ENCODE assay signal across 1 cellular context in genomic region chr2:88874063-88874657, GRCh38.
TF ChIP-seq lines count a peak whose summit lies in the region.

No MANE protein-coding gene starts in this region.

TF ChIP-seq in WTC11, 78 proteins besides CTCF, POLR2A, EP300 and RAD21 (continued from another document):
- no peak for TF ChIP-seq ERG (CRISPR knock-in tag; IDR thresholded peaks at IDR 0.05)
- no peak for TF ChIP-seq ZNF512 (CRISPR knock-in tag; IDR thresholded peaks at IDR 0.05; ENCODE audit: borderline replicate concordance)
